In genomic region chr6:116369540-116370327, GRCh38 we compare ENCODE assay signal across 8 cellular contexts. TPM values are rescaled to one million over a fixed set of nuclear protein-coding genes. Genes with fewer than 3 reads are reported as not detected.
DNase-seq lines count a peak whose midpoint lies in the region; ATAC-seq and TF ChIP-seq lines count a peak whose summit lies in the region.

No MANE protein-coding gene starts in this region.

- H3K27ac ChIP-seq in thoracic aorta, result peak overlapping the region; percentile 90 to 95

- ATAC-seq in activated T-cell treated with anti-CD3 and anti-CD28 coated beads, Interleukin-2, amount 50 U/mL, for 72 hours (replicated peaks in 1 of 2), result no peak
- ATAC-seq in HG02763 (IDR thresholded peaks at IDR 0.05; ENCODE audit: unreplicated experiment) (peak; percentile 33), thoracic aorta (ENCODE audit: insufficient number of reproducible peaks, low FRiP score, low read depth) (no peak)

- H3K27ac Mint-ChIP-seq in activated T-cell treated with anti-CD3 and anti-CD28 coated beads, Interleukin-2, amount 50 U/mL, for 72 hours, result no peak overlapping the region

- H3K4me1 ChIP-seq in thoracic aorta (ENCODE audit: control insufficient read depth in 1 of 2, low read depth in 2 of 2), result peaks cover 17 to 26% of the 10 kb centered on the region in 2 donors

- H3K27me3 Mint-ChIP-seq in activated T-cell treated with anti-CD3 and anti-CD28 coated beads, Interleukin-2, amount 50 U/mL, for 72 hours (ENCODE audit: low read depth), result peaks cover 14% of the 10 kb centered on the region

- no peak for TF ChIP-seq CTCF in WI38 (IDR thresholded peaks at IDR 0.05; ENCODE audit: low read depth, low read length)
- TF ChIP-seq CTCF in thoracic aorta (IDR thresholded peaks at IDR 0.05), result no peak

- no peaks in the 10 kb centered on the region for H3K36me3 ChIP-seq in thoracic aorta

- H3K9me3 ChIP-seq in iPS-18c (ENCODE audit: control insufficient read depth, insufficient read depth, low read length), result no peaks in the 10 kb centered on the region
- H3K9me3 ChIP-seq in thoracic aorta, result no peaks in the 10 kb centered on the region

- H3K36me3 Mint-ChIP-seq in activated T-cell treated with anti-CD3 and anti-CD28 coated beads, Interleukin-2, amount 50 U/mL, for 72 hours (ENCODE audit: insufficient read depth in 2 of 2), result no peaks in the 10 kb centered on the region

- H3K4me3 ChIP-seq in WI38 (ENCODE audit: low read depth, low read length) (peak overlapping the region; percentile 86), iPS-18c (ENCODE audit: insufficient read depth, low read depth, low read length) (peak overlapping the region; percentile 91), thoracic aorta (peak overlapping the region; percentile 82)

- no peak for DNase-seq in activated T-cell treated with anti-CD3 and anti-CD28 coated beads, Interleukin-2, amount 50 U/mL, for 72 hours
- no peak for DNase-seq in activated T-cell treated with anti-CD3 and anti-CD28 coated beads, Interleukin-2, amount 50 U/mL, for 1 hour
- DNase-seq in thoracic aorta (ENCODE audit: low spot score) (no peak), HuH-7.5 (ENCODE audit: low spot score) (no peak), NCI-H2029 (lab: John Stamatoyannopoulos, UW) (no peak)

- no peaks in the 10 kb centered on the region for H3K27me3 ChIP-seq in thoracic aorta (replicated peaks; ENCODE audit: insufficient read depth)

- H3K9me3 Mint-ChIP-seq in activated T-cell treated with anti-CD3 and anti-CD28 coated beads, Interleukin-2, amount 50 U/mL, for 72 hours, result no peaks in the 10 kb centered on the region

- peak overlapping the region; percentile 83 to 89 for H3K4me3 Mint-ChIP-seq in activated T-cell treated with anti-CD3 and anti-CD28 coated beads, Interleukin-2, amount 50 U/mL, for 72 hours

- H3K4me1 Mint-ChIP-seq in activated T-cell treated with anti-CD3 and anti-CD28 coated beads, Interleukin-2, amount 50 U/mL, for 72 hours (ENCODE audit: low read depth), result peaks cover 9% of the 10 kb centered on the region

RNA-seq across cellular contexts. Expression of gene DSE, which starts 1.0 kb away (rescaled TPM):
- total RNA-seq in activated T-cell treated with anti-CD3 and anti-CD28 coated beads, Interleukin-2, amount 50 U/mL, for 72 hours, result 10 to 100 TPM in 1 of 2 donors, 1 to 10 TPM in 1; 8.5 to 15.1 TPM
- 10 to 100 TPM; 46.7 to 65.2 TPM for total RNA-seq in thoracic aorta
